Comparison of ENCODE assay signal across 1 cellular context in genomic region chr11:15195454-15196200, GRCh38.
TF ChIP-seq lines count a peak whose summit lies in the region.

No MANE protein-coding gene starts in this region.

TF ChIP-seq in liver, 16 proteins besides CTCF, POLR2A, EP300 and RAD21:
- TF ChIP-seq, protein P1, sequence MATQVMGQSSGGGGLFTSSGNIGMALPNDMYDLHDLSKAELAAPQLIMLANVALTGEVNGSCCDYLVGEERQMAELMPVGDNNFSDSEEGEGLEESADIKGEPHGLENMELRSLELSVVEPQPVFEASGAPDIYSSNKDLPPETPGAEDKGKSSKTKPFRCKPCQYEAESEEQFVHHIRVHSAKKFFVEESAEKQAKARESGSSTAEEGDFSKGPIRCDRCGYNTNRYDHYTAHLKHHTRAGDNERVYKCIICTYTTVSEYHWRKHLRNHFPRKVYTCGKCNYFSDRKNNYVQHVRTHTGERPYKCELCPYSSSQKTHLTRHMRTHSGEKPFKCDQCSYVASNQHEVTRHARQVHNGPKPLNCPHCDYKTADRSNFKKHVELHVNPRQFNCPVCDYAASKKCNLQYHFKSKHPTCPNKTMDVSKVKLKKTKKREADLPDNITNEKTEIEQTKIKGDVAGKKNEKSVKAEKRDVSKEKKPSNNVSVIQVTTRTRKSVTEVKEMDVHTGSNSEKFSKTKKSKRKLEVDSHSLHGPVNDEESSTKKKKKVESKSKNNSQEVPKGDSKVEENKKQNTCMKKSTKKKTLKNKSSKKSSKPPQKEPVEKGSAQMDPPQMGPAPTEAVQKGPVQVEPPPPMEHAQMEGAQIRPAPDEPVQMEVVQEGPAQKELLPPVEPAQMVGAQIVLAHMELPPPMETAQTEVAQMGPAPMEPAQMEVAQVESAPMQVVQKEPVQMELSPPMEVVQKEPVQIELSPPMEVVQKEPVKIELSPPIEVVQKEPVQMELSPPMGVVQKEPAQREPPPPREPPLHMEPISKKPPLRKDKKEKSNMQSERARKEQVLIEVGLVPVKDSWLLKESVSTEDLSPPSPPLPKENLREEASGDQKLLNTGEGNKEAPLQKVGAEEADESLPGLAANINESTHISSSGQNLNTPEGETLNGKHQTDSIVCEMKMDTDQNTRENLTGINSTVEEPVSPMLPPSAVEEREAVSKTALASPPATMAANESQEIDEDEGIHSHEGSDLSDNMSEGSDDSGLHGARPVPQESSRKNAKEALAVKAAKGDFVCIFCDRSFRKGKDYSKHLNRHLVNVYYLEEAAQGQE (IDR thresholded peaks at IDR 0.05): peak; percentile 42
- TF ChIP-seq HNF4G (IDR thresholded peaks at IDR 0.05) (peak; percentile 32), NR2F2 (IDR thresholded peaks at IDR 0.05) (peak; percentile 23), GABPA (IDR thresholded peaks at IDR 0.05 in 1 of 2, conservative IDR thresholded peaks at IDR 0.05 in 1 of 2) (peak in 1 of 2 donors; percentile 12), RXRA (IDR thresholded peaks at IDR 0.05) (peak; percentile 74 to 76), SP1 (IDR thresholded peaks at IDR 0.05) (peak; percentile 83), HNF4A (conservative IDR thresholded peaks at IDR 0.05) (peak; percentile 66 to 75), TAF1 (conservative IDR thresholded peaks at IDR 0.05) (no peak), JUND (IDR thresholded peaks at IDR 0.05) (peak in 1 of 2 donors; percentile 37), ATF3 (IDR thresholded peaks at IDR 0.05) (no peak), FOXA1 (IDR thresholded peaks at IDR 0.05) (no peak), ZBTB33 (IDR thresholded peaks at IDR 0.05) (no peak), FOXA2 (IDR thresholded peaks at IDR 0.05) (peak; percentile 18), YY1 (IDR thresholded peaks at IDR 0.05) (peak; percentile 82)
- TF ChIP-seq, protein P2, sequence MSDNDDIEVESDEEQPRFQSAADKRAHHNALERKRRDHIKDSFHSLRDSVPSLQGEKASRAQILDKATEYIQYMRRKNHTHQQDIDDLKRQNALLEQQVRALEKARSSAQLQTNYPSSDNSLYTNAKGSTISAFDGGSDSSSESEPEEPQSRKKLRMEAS (IDR thresholded peaks at IDR 0.05): peak; percentile 62
